In genomic region chr22:43978558-43978957, GRCh38 we compare ENCODE assay signal across 9 cellular contexts. TPM values are rescaled to one million over a fixed set of nuclear protein-coding genes. Genes with fewer than 3 reads are reported as not detected.
"Had no signal": no experiment of that assay in that cellular context is flagged by ENCODE, and none has a peak within 500 bp of the region (broad histone marks: within the 10 kb centered on the region; RNA-seq: fewer than 3 reads in every experiment).

No MANE protein-coding gene starts in this region.

- H3K9me3 ChIP-seq: HAP-1 had no signal

- H3K4me3 ChIP-seq: GM23248, HAP-1 had no signal

- H3K27ac ChIP-seq: GM23248, HL-60 had no signal

- FAIRE-seq: HepG2 had no signal

- H3K4me1 ChIP-seq: HAP-1 had no signal

- DNase-seq: GM23248, GOT3, H7, HFFc6 had no signal

- ATAC-seq: HCT116, HepG2 had no signal

RNA-seq across cellular contexts. Expression of gene PNPLA3, which starts 55.0 kb away (rescaled TPM):
- polyA plus RNA-seq: IgD-negative memory B cell had no signal
